ENCODE assay signal across 8 cellular contexts in the genomic region with DNA sequence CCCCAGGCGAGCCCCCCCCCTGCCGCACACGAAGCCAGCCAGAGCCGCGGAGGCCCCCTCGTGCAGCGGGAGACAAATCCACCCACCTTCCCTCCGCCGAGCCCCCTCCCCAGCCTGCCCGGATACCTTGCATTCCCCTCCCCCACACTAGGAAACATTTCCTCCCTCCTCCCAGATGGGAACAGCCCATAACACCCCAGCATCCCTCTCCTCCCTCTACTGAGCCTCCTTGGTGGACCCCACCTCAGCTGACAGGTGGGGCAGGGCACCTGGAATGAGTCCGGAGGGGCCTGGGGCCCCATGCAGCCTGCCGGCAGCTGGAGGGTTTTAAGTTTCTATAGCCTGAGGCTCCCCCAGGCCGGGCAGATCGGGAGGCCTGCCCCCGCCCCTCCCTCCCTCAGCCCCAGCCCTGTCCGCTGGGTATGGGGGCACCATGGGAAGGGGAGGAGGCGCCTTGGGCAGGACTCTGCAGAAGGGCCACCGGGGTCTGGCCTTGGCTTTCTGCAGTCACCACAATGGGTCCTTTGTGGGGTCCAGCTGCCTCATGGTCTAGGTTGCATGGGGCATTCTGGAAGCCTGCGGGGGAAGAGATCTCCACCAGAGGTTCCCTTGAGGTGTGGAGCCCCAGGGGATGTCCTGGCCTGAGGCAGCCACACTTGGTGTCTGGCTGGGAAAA. TPM values are rescaled to one million over a fixed set of nuclear protein-coding genes. Genes with fewer than 3 reads are reported as not detected.
DNase-seq lines count a peak whose midpoint lies in the region; ATAC-seq and TF ChIP-seq lines count a peak whose summit lies in the region.

No MANE protein-coding gene starts in this region.

- peak overlapping the region; percentile 88 for H3K9ac ChIP-seq in IMR-90 (ENCODE audit: low read depth, low read length)

- H3K9me2 ChIP-seq in DOHH2 (replicated peaks; ENCODE audit: control insufficient read depth, low read length): no peaks in the 10 kb centered on the region

- H3K79me2 ChIP-seq in DOHH2 (ENCODE audit: control insufficient read depth, low read length): peaks cover 48% of the 10 kb centered on the region

- in situ Hi-C loops in IMR-90 (cut with MboI; ENCODE audit: low sequenced_read_pairs) (no loop called here), astrocyte of the cerebellum (cut with HindIII; ENCODE audit: low sequenced_read_pairs) (no loop called here)

- H3K9me3 ChIP-seq in DOHH2 (ENCODE audit: control insufficient read depth, insufficient read depth, low read length) (no peaks in the 10 kb centered on the region), IMR-90 (ENCODE audit: control insufficient read depth, insufficient read depth, low read length) (no peaks in the 10 kb centered on the region)

- H3K9me1 ChIP-seq in IMR-90 (ENCODE audit: insufficient read depth, low read length): peaks cover 38% of the 10 kb centered on the region

- peak overlapping the region; percentile 82 for H4K91ac ChIP-seq in IMR-90 (ENCODE audit: insufficient read depth, low read depth, low read length)

- peak overlapping the region; percentile 59 for H4K5ac ChIP-seq in IMR-90 (ENCODE audit: low read depth, low read length)

- peak overlapping the region; percentile 84 for H3K14ac ChIP-seq in IMR-90 (replicated peaks; ENCODE audit: low read depth, low read length)

- POLR2A ChIA-PET in IMR-90 (lab: Charles Lee; ENCODE audit: unreplicated experiment): no interaction called here

- peak overlapping the region; percentile 87 for H3K56ac ChIP-seq in IMR-90 (ENCODE audit: extremely low read depth, insufficient read depth, low read length)

- peaks cover 7 to 81% of the 10 kb centered on the region in 2 experiments; a peak in 3 of 4 replicates for H3K79me1 ChIP-seq in IMR-90 (ENCODE audit: low read depth in 1 of 2, low read length in 2 of 2)

- H3K4me2 ChIP-seq in DOHH2 (ENCODE audit: low read length) (peak overlapping the region; percentile 83), IMR-90 (ENCODE audit: low read depth, low read length) (peak overlapping the region; percentile 81)

- peak; percentile 21; the same call in 1 of the 2 replicates for TF ChIP-seq POLR2A in IMR-90 (IDR thresholded peaks at IDR 0.05; ENCODE audit: low read depth, low read length)

- dilution Hi-C loops in IMR-90 (cut with HindIII; ENCODE audit: low sequenced_read_pairs, unreplicated experiment): no loop called here

- DNase-seq in IMR-90: no peak
- no peak for DNase-seq in astrocyte of the cerebellum (ENCODE audit: low read depth)

- peak overlapping the region; percentile 71 for H3K4ac ChIP-seq in IMR-90 (ENCODE audit: low read depth, low read length)

- peak; percentile 15 for ATAC-seq in IMR-90 (ENCODE audit: low read depth)
- no peak for ATAC-seq in HG03571 (IDR thresholded peaks at IDR 0.05; ENCODE audit: unreplicated experiment)
- ATAC-seq in HG02642 (IDR thresholded peaks at IDR 0.05; ENCODE audit: poor library complexity, unreplicated experiment): no peak
- no peak for ATAC-seq in HG03442 (IDR thresholded peaks at IDR 0.05; ENCODE audit: unreplicated experiment)

- H3K4me1 ChIP-seq in DOHH2 (ENCODE audit: control insufficient read depth, low read length) (peaks cover 48% of the 10 kb centered on the region), IMR-90 (ENCODE audit: control insufficient read depth, insufficient read depth, low read length) (peaks cover 23% of the 10 kb centered on the region)

- H3K27me3 ChIP-seq in DOHH2 (ENCODE audit: control insufficient read depth, low read length): no peaks in the 10 kb centered on the region
- no peaks in the 10 kb centered on the region for H3K27me3 ChIP-seq in IMR-90 (ENCODE audit: control insufficient read depth, insufficient read depth, low read length)

- 0% methylated on average over 2 of the region's 19 CpGs; no CpG with 5 or more reads in 1 of the 2 experiments for WGBS in IMR-90 (ENCODE audit: extremely low coverage in 2 of 2, insufficient read length in 1 of 2), 2 experiments

- peak overlapping the region; percentile 75 for H2BK120ac ChIP-seq in IMR-90 (ENCODE audit: low read depth, low read length)

- peak; percentile 15; the same call in 1 of the 2 replicates for TF ChIP-seq RAD21 in IMR-90 (IDR thresholded peaks at IDR 0.05; ENCODE audit: low read length)

- H2AFZ ChIP-seq in IMR-90 (replicated peaks; ENCODE audit: low read length, poor library complexity): peak overlapping the region; percentile 89

- intact Hi-C loops in IMR-90 (cut with micrococcal nuclease): loop anchor here (1.0 to 10.0 kb wide), 2 partner anchors 62 to 120 kb away; no protein-coding TSS in a partner anchor

- peak overlapping the region; percentile 82 for H3K18ac ChIP-seq in IMR-90 (ENCODE audit: low read depth, low read length)

- peak overlapping the region; percentile 84 for H2BK5ac ChIP-seq in IMR-90 (ENCODE audit: low read depth, low read length, poor library complexity, severe bottlenecking)

- H3K36me3 ChIP-seq in DOHH2 (ENCODE audit: control insufficient read depth, low read length) (peaks cover 12% of the 10 kb centered on the region; the same call in 1 of the 2 replicates), IMR-90 (ENCODE audit: control insufficient read depth, insufficient read depth, low read length) (peaks cover 20% of the 10 kb centered on the region)

- H2BK20ac ChIP-seq in IMR-90 (ENCODE audit: low read depth, low read length): no peak overlapping the region

- TF ChIP-seq CTCF in DOHH2 (IDR thresholded peaks at IDR 0.05; ENCODE audit: low read depth, low read length, poor library complexity, severe bottlenecking): no peak
- 0 out of 2 replicates have a peak, but pooled peaks have one; percentile 5 for TF ChIP-seq CTCF in IMR-90 (conservative IDR thresholded peaks at IDR 0.05; ENCODE audit: low read depth, low read length)
- TF ChIP-seq CTCF in astrocyte of the cerebellum (IDR thresholded peaks at IDR 0.05; ENCODE audit: low read depth, low read length, missing control alignments): peak; percentile 13

- peak overlapping the region; percentile 81 to 85 for H4K8ac ChIP-seq in IMR-90 (ENCODE audit: low read depth in 2 of 2, low read length in 2 of 2)

- H3F3A ChIP-seq in DOHH2 (ENCODE audit: control insufficient read depth, insufficient read depth): peaks cover 9% of the 10 kb centered on the region

- H3K23ac ChIP-seq in IMR-90 (ENCODE audit: low read depth, low read length): peak overlapping the region; percentile 68

- H2BK15ac ChIP-seq in IMR-90 (ENCODE audit: low read depth, low read length): peak overlapping the region; percentile 59; the same call in 1 of the 3 replicates

- CTCF ChIA-PET in IMR-90 (lab: Yijun Ruan, JAX): interaction anchor here (0.8 kb wide), 1 partner anchor 28 kb away, joined by 3 read pairs; no protein-coding TSS in a partner anchor

- peak overlapping the region; percentile 99 for H2AK9ac ChIP-seq in IMR-90 (replicated peaks; ENCODE audit: low read depth, low read length, poor library complexity)

- no TSS peak for BruUV-seq in IMR-90 (replicated peaks; lab: Mats Ljungman, UMichigan)

- peak overlapping the region; percentile 19; the same call in 1 of the 2 replicates for H3K27ac ChIP-seq in DOHH2 (ENCODE audit: low read depth, low read length)
- H3K27ac ChIP-seq in IMR-90 (ENCODE audit: insufficient read depth, low read length): peak overlapping the region; percentile 91
- H3K27ac ChIP-seq in skin epidermis: peak overlapping the region; percentile 18 to 93 (median 86)

- H3K4me3 ChIP-seq in DOHH2 (ENCODE audit: low read length): peak overlapping the region; percentile 82
- H3K4me3 ChIP-seq in IMR-90 (ENCODE audit: insufficient read depth, low read depth, low read length): peak overlapping the region; percentile 96
- H3K4me3 ChIP-seq in astrocyte of the cerebellum (ENCODE audit: low read depth, low read length): peak overlapping the region; percentile 83
- H3K4me3 ChIP-seq in iPS-11a (ENCODE audit: low read depth, low read length): peak overlapping the region; percentile 71
- H3K4me3 ChIP-seq in skin epidermis: peak overlapping the region; percentile 67 to 92 (median 86)

- peak overlapping the region; percentile 83 for H2AK5ac ChIP-seq in IMR-90 (ENCODE audit: low read depth, low read length)

- H4K20me1 ChIP-seq in DOHH2 (ENCODE audit: control insufficient read depth, insufficient read depth, low read depth, low read length): no peaks in the 10 kb centered on the region
- H4K20me1 ChIP-seq in IMR-90 (ENCODE audit: insufficient read depth, low read length): 0 out of 2 replicates have a peak, but pooled peaks cover 12% of the 10 kb centered on the region

TF ChIP-seq in IMR-90, 13 proteins besides CTCF, POLR2A, EP300 and RAD21:
- peak; percentile 19; the same call in 1 of the 2 replicates for TF ChIP-seq MAZ (IDR thresholded peaks at IDR 0.05; ENCODE audit: borderline replicate concordance, low read depth, low read length)
- no peak for TF ChIP-seq MXI1 (IDR thresholded peaks at IDR 0.05; ENCODE audit: borderline replicate concordance, low read depth, low read length)
- TF ChIP-seq CHD1 (IDR thresholded peaks at IDR 0.05; ENCODE audit: low read depth, low read length): 0 out of 2 replicates have a peak, but pooled peaks have one; percentile 9

RNA-seq across cellular contexts. Expression of gene ERGIC1, which starts 0.7 kb away (rescaled TPM):
- 124 and 134 TPM in 2 replicates for total RNA-seq in IMR-90 (2012; rRNA removed)
- polyA plus RNA-seq in IMR-90 (2012; rRNA removed): 185 and 192 TPM in 2 replicates
- polyA plus RNA-seq in IMR-90 (2012; cell fraction: cytosol; rRNA removed): 59.2 and 179 TPM in 2 replicates
- polyA plus RNA-seq in IMR-90 (2012; cell fraction: nucleus; rRNA removed; ENCODE audit: low replicate concordance): 128 and 132 TPM in 2 replicates

Comparison
In these comparisons a context has a peak if more than half of its experiments do, and no peak if none do; other contexts are left out.
1. H3K27ac ChIP-seq: peak in every context shown above with its lines; median percentile 91 in IMR-90; 86 in skin epidermis; 19 in DOHH2.